In genomic region chr19:56333506-56333905, GRCh38 we compare ENCODE assay signal across 8 cellular contexts. TPM values are rescaled to one million over a fixed set of nuclear protein-coding genes. Genes with fewer than 3 reads are reported as not detected.
DNase-seq lines count a peak whose midpoint lies in the region; ATAC-seq and TF ChIP-seq lines count a peak whose summit lies in the region.

No MANE protein-coding gene starts in this region.

- TF ChIP-seq CTCF in C4-2B (conservative IDR thresholded peaks at IDR 0.05) (peak; percentile 79), fibroblast of villous mesenchyme (IDR thresholded peaks at IDR 0.05; ENCODE audit: insufficient read depth, low read depth, low read length) (peak; percentile 83), smooth muscle cell (IDR thresholded peaks at IDR 0.05; ENCODE audit: borderline replicate concordance, insufficient read depth, poor library complexity, severe bottlenecking) (peak; percentile 62)

- H3F3A ChIP-seq in smooth muscle cell (ENCODE audit: low read depth), result no peaks in the 10 kb centered on the region

- H3K9me3 ChIP-seq in smooth muscle cell (replicated peaks; ENCODE audit: low read depth), result peaks cover 2% of the 10 kb centered on the region

- no peaks in the 10 kb centered on the region for H3K4me1 ChIP-seq in smooth muscle cell (ENCODE audit: low read depth)

- H3K36me3 Mint-ChIP-seq in stimulated activated memory B cell treated with anti-CD40 and anti-IgM and Interleukin-4, amounts not matched to agents 10 μg/mL and 1 μg/mL and 100 μg/mL, for 72 hours, result no peaks in the 10 kb centered on the region

- no peak overlapping the region for H3K27ac Mint-ChIP-seq in stimulated activated memory B cell treated with anti-CD40 and anti-IgM and Interleukin-4, amounts not matched to agents 10 μg/mL and 1 μg/mL and 100 μg/mL, for 72 hours

- DNase-seq in GM19238 (ENCODE audit: insufficient read length, low spot score) (peak; percentile 23), NCI-H345 (lab: John Stamatoyannopoulos, UW) (peak; percentile 17), fibroblast of villous mesenchyme (ENCODE audit: low read depth) (peak; percentile 69), smooth muscle cell (lab: John Stamatoyannopoulos, UW; ENCODE audit: unreplicated experiment) (no peak)
- peak; percentile 30 for DNase-seq in activated CD4-positive, alpha-beta T cell treated with anti-CD3 and anti-CD28 coated beads, Interleukin-2, amount 50 U/mL, for 1 hour

- no peak overlapping the region for H3K4me3 ChIP-seq in fibroblast of villous mesenchyme (ENCODE audit: low read depth, low read length)
- H3K4me3 ChIP-seq in smooth muscle cell, result no peak overlapping the region

- no peaks in the 10 kb centered on the region for H3K4me1 Mint-ChIP-seq in stimulated activated memory B cell treated with anti-CD40 and anti-IgM and Interleukin-4, amounts not matched to agents 10 μg/mL and 1 μg/mL and 100 μg/mL, for 72 hours

- ATAC-seq in HG03469 (IDR thresholded peaks at IDR 0.05; ENCODE audit: unreplicated experiment), result no peak
- no peak for ATAC-seq in stimulated activated memory B cell treated with anti-CD40 and anti-IgM and Interleukin-4, amounts not matched to agents 10 μg/mL and 1 μg/mL and 100 μg/mL, for 72 hours

- H3K27ac ChIP-seq in C4-2B, result no peak overlapping the region
- no peak overlapping the region for H3K27ac ChIP-seq in smooth muscle cell (ENCODE audit: low read depth)

- no peak overlapping the region for H3K9ac ChIP-seq in smooth muscle cell (ENCODE audit: low read depth)

- H3K4me2 ChIP-seq in smooth muscle cell, result no peak overlapping the region

- H3K4me3 Mint-ChIP-seq in stimulated activated memory B cell treated with anti-CD40 and anti-IgM and Interleukin-4, amounts not matched to agents 10 μg/mL and 1 μg/mL and 100 μg/mL, for 72 hours, result no peak overlapping the region

- H3K27me3 ChIP-seq in smooth muscle cell (ENCODE audit: low read depth), result no peaks in the 10 kb centered on the region

- H3K79me2 ChIP-seq in smooth muscle cell (ENCODE audit: low read depth), result no peaks in the 10 kb centered on the region

- H3K27me3 Mint-ChIP-seq in stimulated activated memory B cell treated with anti-CD40 and anti-IgM and Interleukin-4, amounts not matched to agents 10 μg/mL and 1 μg/mL and 100 μg/mL, for 72 hours, result no peaks in the 10 kb centered on the region

- H3K36me3 ChIP-seq in smooth muscle cell (ENCODE audit: low read depth), result peaks cover 3% of the 10 kb centered on the region

- H3K9me3 Mint-ChIP-seq in stimulated activated memory B cell treated with anti-CD40 and anti-IgM and Interleukin-4, amounts not matched to agents 10 μg/mL and 1 μg/mL and 100 μg/mL, for 72 hours, result peaks cover 5% of the 10 kb centered on the region

- no peak overlapping the region for H2AFZ ChIP-seq in smooth muscle cell (ENCODE audit: low read depth)

- H4K20me1 ChIP-seq in smooth muscle cell (ENCODE audit: low read depth), result no peaks in the 10 kb centered on the region

RNA-seq across cellular contexts. Expression of gene ZSCAN5A, which starts 18.9 kb away (rescaled TPM):
- total RNA-seq in fibroblast of villous mesenchyme, result 6.5 and 8.4 TPM in 2 replicates
- total RNA-seq in smooth muscle cell, result 4.7 and 7.4 TPM in 2 replicates
- polyA plus RNA-seq in smooth muscle cell, result 5.3 and 11.0 TPM in 2 replicates

RNA-seq across cellular contexts. Expression of gene ZNF582, which starts 59.8 kb away (rescaled TPM):
- total RNA-seq in fibroblast of villous mesenchyme, result 2.3 and 2.6 TPM in 2 replicates
- total RNA-seq in smooth muscle cell, result 0.99 and 4.9 TPM in 2 replicates
- 3.8 and 4.4 TPM in 2 replicates for polyA plus RNA-seq in smooth muscle cell
